8 cellular contexts compared by ENCODE assay signal in the genomic region with DNA sequence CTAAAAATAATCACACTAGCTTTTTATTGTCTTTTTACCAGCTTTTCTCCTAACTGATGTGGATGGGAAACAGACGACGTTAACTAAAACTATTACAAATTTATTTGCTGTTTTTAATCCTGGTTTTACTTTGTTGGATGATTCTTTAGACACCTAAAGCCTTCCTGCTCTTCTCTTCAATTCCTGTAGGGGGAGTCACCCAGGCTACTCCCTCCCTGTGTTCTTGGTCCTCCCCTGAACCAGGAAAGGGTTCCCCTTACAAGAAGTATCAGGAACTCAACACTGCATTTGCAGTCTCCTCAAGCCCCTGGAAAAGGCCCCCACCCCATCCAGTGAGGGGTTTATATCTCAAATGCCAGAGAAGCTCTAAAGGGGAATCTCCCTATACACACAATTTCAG.
DNase-seq lines count a peak whose midpoint lies in the region; ATAC-seq and TF ChIP-seq lines count a peak whose summit lies in the region.

No MANE protein-coding gene starts in this region.

- H3K9me3 ChIP-seq in Caco-2 (peaks cover 8% of the 10 kb centered on the region), adipocyte (ENCODE audit: control insufficient read depth, low read length) (peaks cover 6% of the 10 kb centered on the region), left lung (peaks cover 0 to 22% of the 10 kb centered on the region in 2 donors)

- H3K4me1 ChIP-seq in Caco-2 (no peaks in the 10 kb centered on the region), adipocyte (ENCODE audit: control insufficient read depth, insufficient read depth, low read length) (no peaks in the 10 kb centered on the region), left lung (no peaks in the 10 kb centered on the region)

- H3K27me3 Mint-ChIP-seq in Caco-2 (ENCODE audit: insufficient read depth, unreplicated experiment), result peaks cover 3% of the 10 kb centered on the region

- H3K9me3 Mint-ChIP-seq in Caco-2 (ENCODE audit: unreplicated experiment), result peaks cover 21% of the 10 kb centered on the region

- H3K36me3 ChIP-seq in Caco-2 (ENCODE audit: control insufficient read depth, insufficient read depth, low read length), result no peaks in the 10 kb centered on the region
- H3K36me3 ChIP-seq in adipocyte (ENCODE audit: control insufficient read depth, insufficient read depth, low read length, severe bottlenecking), result no peaks in the 10 kb centered on the region
- H3K36me3 ChIP-seq in left lung, result no peaks in the 10 kb centered on the region

- no peaks in the 10 kb centered on the region for H3K36me3 Mint-ChIP-seq in Caco-2 (ENCODE audit: insufficient read depth, unreplicated experiment)

- DNase-seq in Caco-2 (peak in 1 of 2 experiments; percentile 16), HT-29 (ENCODE audit: low spot score) (peak; percentile 35), adipocyte (ENCODE audit: low read depth) (peak; percentile 8), left lung (no peak), NCI-H1930 (lab: John Stamatoyannopoulos, UW) (no peak), NCI-H510A treated with DMSO at 0.1 percent for 48 hours (lab: John Stamatoyannopoulos, UW) (no peak), mesenteric fat pad (ENCODE audit: low spot score) (no peak), cerebellar nuclear complex (lab: John Stamatoyannopoulos, UW) (no peak)

- no peaks in the 10 kb centered on the region for H3K27me3 ChIP-seq in Caco-2 (replicated peaks; ENCODE audit: control insufficient read depth, insufficient read depth, low read length)
- no peaks in the 10 kb centered on the region for H3K27me3 ChIP-seq in adipocyte (replicated peaks; ENCODE audit: control insufficient read depth, insufficient read depth, low read length)
- no peaks in the 10 kb centered on the region for H3K27me3 ChIP-seq in left lung

- no peak overlapping the region for H3K4me3 ChIP-seq in Caco-2 (ENCODE audit: low read depth, low read length)
- H3K4me3 ChIP-seq in adipocyte (ENCODE audit: low read length), result no peak overlapping the region
- no peak overlapping the region for H3K4me3 ChIP-seq in left lung

- H3K27ac ChIP-seq in left lung, result no peak overlapping the region

- no peaks in the 10 kb centered on the region for H3K4me1 Mint-ChIP-seq in Caco-2 (ENCODE audit: low read depth, unreplicated experiment)

- peak; percentile 36 to 44 for TF ChIP-seq CTCF in Caco-2 (IDR thresholded peaks at IDR 0.05; ENCODE audit: insufficient read depth in 1 of 2, low read depth in 1 of 2, low read length in 1 of 2, severe bottlenecking in 1 of 2, unreplicated experiment in 1 of 2)
- TF ChIP-seq CTCF in left lung (IDR thresholded peaks at IDR 0.05), result peak; percentile 12 to 14

- intact Hi-C loops in Caco-2 (cut with micrococcal nuclease; ENCODE audit: unreplicated experiment) (loop anchor here (5.0 kb wide), 1 partner anchor 137 kb away; no protein-coding TSS in a partner anchor), left lung (cut with DNase I) (no loop called here)

- CTCF ChIA-PET in Caco-2 (lab: Charles Lee), result interaction anchor here (1.1 kb wide), 1 partner anchor 143 kb away, joined by 3 read pairs; no protein-coding TSS in a partner anchor

- no peak for ATAC-seq in left lung

- H3K27ac Mint-ChIP-seq in Caco-2 (ENCODE audit: unreplicated experiment), result no peak overlapping the region

- H3K9ac ChIP-seq in adipocyte (ENCODE audit: low read length), result no peak overlapping the region

- no peak overlapping the region for H3K4me3 Mint-ChIP-seq in Caco-2 (ENCODE audit: unreplicated experiment)

- BruUV-seq in Caco-2 (replicated peaks; lab: Mats Ljungman, UMichigan), result no TSS peak

- POLR2A ChIA-PET in Caco-2 (lab: Charles Lee), result no interaction called here

Comparison
In these comparisons a context has a peak if more than half of its experiments do, and no peak if none do; other contexts are left out.
1. DNase-seq: peak in HT-29 (single experiment) and adipocyte (single experiment); none in left lung (0 of 2), NCI-H1930 (0 of 2), NCI-H510A treated with DMSO at 0.1 percent for 48 hours (single experiment), mesenteric fat pad (single experiment) and cerebellar nuclear complex (0 of 2).